1 cellular context compared by ENCODE assay signal in the genomic region with DNA sequence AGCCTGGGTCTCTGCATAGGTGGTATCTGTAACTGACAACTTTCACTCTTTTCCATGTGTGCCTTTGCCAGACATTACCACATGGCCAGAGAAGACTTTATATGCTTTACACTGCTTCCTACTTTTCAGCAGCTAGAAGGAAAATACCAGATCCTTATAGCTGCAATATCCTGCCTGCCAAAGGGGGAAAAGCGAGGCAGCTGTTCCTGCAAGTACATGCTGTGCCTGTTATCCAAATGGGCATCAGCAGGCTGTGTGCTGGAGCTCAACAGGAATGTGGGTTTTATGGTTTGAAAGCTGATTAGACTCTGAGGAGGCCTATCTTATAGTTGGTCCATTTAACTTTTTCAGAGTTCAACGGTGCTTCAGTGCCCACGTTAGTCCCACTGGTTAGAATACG.
TF ChIP-seq lines count a peak whose summit lies in the region.

No MANE protein-coding gene starts in this region.

TF ChIP-seq in GM23338, 12 proteins besides CTCF, POLR2A, EP300 and RAD21 (continued from another document):
- TF ChIP-seq, protein P1, sequence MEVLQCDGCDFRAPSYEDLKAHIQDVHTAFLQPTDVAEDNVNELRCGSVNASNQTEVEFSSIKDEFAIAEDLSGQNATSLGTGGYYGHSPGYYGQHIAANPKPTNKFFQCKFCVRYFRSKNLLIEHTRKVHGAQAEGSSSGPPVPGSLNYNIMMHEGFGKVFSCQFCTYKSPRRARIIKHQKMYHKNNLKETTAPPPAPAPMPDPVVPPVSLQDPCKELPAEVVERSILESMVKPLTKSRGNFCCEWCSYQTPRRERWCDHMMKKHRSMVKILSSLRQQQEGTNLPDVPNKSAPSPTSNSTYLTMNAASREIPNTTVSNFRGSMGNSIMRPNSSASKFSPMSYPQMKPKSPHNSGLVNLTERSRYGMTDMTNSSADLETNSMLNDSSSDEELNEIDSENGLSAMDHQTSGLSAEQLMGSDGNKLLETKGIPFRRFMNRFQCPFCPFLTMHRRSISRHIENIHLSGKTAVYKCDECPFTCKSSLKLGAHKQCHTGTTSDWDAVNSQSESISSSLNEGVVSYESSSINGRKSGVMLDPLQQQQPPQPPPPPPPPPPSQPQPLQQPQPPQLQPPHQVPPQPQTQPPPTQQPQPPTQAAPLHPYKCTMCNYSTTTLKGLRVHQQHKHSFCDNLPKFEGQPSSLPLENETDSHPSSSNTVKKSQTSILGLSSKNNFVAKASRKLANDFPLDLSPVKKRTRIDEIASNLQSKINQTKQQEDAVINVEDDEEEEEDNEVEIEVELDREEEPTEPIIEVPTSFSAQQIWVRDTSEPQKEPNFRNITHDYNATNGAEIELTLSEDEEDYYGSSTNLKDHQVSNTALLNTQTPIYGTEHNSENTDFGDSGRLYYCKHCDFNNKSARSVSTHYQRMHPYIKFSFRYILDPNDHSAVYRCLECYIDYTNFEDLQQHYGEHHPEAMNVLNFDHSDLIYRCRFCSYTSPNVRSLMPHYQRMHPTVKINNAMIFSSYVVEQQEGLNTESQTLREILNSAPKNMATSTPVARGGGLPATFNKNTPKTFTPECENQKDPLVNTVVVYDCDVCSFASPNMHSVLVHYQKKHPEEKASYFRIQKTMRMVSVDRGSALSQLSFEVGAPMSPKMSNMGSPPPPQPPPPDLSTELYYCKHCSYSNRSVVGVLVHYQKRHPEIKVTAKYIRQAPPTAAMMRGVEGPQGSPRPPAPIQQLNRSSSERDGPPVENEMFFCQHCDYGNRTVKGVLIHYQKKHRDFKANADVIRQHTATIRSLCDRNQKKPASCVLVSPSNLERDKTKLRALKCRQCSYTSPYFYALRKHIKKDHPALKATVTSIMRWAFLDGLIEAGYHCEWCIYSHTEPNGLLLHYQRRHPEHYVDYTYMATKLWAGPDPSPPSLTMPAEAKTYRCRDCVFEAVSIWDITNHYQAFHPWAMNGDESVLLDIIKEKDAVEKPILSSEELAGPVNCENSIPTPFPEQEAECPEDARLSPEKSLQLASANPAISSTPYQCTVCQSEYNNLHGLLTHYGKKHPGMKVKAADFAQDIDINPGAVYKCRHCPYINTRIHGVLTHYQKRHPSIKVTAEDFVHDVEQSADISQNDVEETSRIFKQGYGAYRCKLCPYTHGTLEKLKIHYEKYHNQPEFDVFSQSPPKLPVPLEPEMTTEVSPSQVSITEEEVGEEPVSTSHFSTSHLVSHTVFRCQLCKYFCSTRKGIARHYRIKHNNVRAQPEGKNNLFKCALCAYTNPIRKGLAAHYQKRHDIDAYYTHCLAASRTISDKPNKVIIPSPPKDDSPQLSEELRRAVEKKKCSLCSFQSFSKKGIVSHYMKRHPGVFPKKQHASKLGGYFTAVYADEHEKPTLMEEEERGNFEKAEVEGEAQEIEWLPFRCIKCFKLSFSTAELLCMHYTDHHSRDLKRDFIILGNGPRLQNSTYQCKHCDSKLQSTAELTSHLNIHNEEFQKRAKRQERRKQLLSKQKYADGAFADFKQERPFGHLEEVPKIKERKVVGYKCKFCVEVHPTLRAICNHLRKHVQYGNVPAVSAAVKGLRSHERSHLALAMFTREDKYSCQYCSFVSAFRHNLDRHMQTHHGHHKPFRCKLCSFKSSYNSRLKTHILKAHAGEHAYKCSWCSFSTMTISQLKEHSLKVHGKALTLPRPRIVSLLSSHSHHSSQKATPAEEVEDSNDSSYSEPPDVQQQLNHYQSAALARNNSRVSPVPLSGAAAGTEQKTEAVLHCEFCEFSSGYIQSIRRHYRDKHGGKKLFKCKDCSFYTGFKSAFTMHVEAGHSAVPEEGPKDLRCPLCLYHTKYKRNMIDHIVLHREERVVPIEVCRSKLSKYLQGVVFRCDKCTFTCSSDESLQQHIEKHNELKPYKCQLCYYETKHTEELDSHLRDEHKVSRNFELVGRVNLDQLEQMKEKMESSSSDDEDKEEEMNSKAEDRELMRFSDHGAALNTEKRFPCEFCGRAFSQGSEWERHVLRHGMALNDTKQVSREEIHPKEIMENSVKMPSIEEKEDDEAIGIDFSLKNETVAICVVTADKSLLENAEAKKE (CRISPR knock-in tag; IDR thresholded peaks at IDR 0.05): no peak
- TF ChIP-seq, protein P2, sequence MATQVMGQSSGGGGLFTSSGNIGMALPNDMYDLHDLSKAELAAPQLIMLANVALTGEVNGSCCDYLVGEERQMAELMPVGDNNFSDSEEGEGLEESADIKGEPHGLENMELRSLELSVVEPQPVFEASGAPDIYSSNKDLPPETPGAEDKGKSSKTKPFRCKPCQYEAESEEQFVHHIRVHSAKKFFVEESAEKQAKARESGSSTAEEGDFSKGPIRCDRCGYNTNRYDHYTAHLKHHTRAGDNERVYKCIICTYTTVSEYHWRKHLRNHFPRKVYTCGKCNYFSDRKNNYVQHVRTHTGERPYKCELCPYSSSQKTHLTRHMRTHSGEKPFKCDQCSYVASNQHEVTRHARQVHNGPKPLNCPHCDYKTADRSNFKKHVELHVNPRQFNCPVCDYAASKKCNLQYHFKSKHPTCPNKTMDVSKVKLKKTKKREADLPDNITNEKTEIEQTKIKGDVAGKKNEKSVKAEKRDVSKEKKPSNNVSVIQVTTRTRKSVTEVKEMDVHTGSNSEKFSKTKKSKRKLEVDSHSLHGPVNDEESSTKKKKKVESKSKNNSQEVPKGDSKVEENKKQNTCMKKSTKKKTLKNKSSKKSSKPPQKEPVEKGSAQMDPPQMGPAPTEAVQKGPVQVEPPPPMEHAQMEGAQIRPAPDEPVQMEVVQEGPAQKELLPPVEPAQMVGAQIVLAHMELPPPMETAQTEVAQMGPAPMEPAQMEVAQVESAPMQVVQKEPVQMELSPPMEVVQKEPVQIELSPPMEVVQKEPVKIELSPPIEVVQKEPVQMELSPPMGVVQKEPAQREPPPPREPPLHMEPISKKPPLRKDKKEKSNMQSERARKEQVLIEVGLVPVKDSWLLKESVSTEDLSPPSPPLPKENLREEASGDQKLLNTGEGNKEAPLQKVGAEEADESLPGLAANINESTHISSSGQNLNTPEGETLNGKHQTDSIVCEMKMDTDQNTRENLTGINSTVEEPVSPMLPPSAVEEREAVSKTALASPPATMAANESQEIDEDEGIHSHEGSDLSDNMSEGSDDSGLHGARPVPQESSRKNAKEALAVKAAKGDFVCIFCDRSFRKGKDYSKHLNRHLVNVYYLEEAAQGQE (IDR thresholded peaks at IDR 0.05; ENCODE audit: unreplicated experiment): no peak
- TF ChIP-seq NANOG (IDR thresholded peaks at IDR 0.05; ENCODE audit: borderline replicate concordance): no peak
- TF ChIP-seq ZNF114 (CRISPR knock-in tag; IDR thresholded peaks at IDR 0.05): no peak
- TF ChIP-seq JUNB (IDR thresholded peaks at IDR 0.05; ENCODE audit: unreplicated experiment): no peak
- TF ChIP-seq CREB1 (CRISPR knock-in tag; IDR thresholded peaks at IDR 0.05; ENCODE audit: low read depth): no peak
- TF ChIP-seq EZH2phosphoT487 (IDR thresholded peaks at IDR 0.05; ENCODE audit: unreplicated experiment): no peak
- no peak for TF ChIP-seq EZH2 (IDR thresholded peaks at IDR 0.05; ENCODE audit: low read depth, unreplicated experiment)
- no peak for TF ChIP-seq STAT1 (IDR thresholded peaks at IDR 0.05; ENCODE audit: unreplicated experiment)
TF ChIP-seq in GM23338: peak in this region for 0.
